2 cellular contexts compared by ENCODE assay signal in genomic region chr14:55706341-55706684, GRCh38.
TF ChIP-seq lines count a peak whose summit lies in the region.

No MANE protein-coding gene starts in this region.

TF ChIP-seq in A549, 52 proteins besides CTCF, POLR2A, EP300 and RAD21:
- TF ChIP-seq HES2 (IDR thresholded peaks at IDR 0.05) (no peak), TFCP2L1 (CRISPR knock-in tag; IDR thresholded peaks at IDR 0.05) (no peak), ESRRA (IDR thresholded peaks at IDR 0.05; ENCODE audit: borderline replicate concordance, low read length) (no peak), GATA3 (IDR thresholded peaks at IDR 0.05; ENCODE audit: borderline replicate concordance) (no peak), BHLHE40 (IDR thresholded peaks at IDR 0.05; ENCODE audit: low read depth, low read length) (no peak), POLR2AphosphoS2 (conservative IDR thresholded peaks at IDR 0.05; ENCODE audit: low read length) (no peak), MAFK (IDR thresholded peaks at IDR 0.05; ENCODE audit: partially characterized antibody) (no peak), MAZ (IDR thresholded peaks at IDR 0.05; ENCODE audit: borderline replicate concordance, low read depth, low read length) (no peak), ZFP36 (IDR thresholded peaks at IDR 0.05; ENCODE audit: borderline replicate concordance, partially characterized antibody) (no peak), EHMT2 (IDR thresholded peaks at IDR 0.05; ENCODE audit: low read depth) (no peak), HDAC2 (IDR thresholded peaks at IDR 0.05) (no peak), ATOH8 (CRISPR knock-in tag; IDR thresholded peaks at IDR 0.05; ENCODE audit: low read depth) (no peak), CEBPB (IDR thresholded peaks at IDR 0.05) (no peak), RNF2 (IDR thresholded peaks at IDR 0.05; ENCODE audit: borderline replicate concordance, low read depth) (no peak), HOXA7 (CRISPR knock-in tag; IDR thresholded peaks at IDR 0.05) (no peak), HMGXB4 (CRISPR knock-in tag; IDR thresholded peaks at IDR 0.05; ENCODE audit: borderline replicate concordance) (no peak), HEYL (CRISPR knock-in tag; IDR thresholded peaks at IDR 0.05) (no peak), FOXS1 (CRISPR knock-in tag; IDR thresholded peaks at IDR 0.05) (no peak)

TF ChIP-seq in HepG2, 621 proteins besides CTCF, POLR2A, EP300 and RAD21 (continued from another document):
- TF ChIP-seq THRA (CRISPR knock-in tag; IDR thresholded peaks at IDR 0.05; ENCODE audit: borderline replicate concordance) (no peak), MAFF (IDR thresholded peaks at IDR 0.05; ENCODE audit: low read depth, low read length) (no peak), ZNF280D (CRISPR knock-in tag; IDR thresholded peaks at IDR 0.05) (no peak), ISX (CRISPR knock-in tag; conservative IDR thresholded peaks at IDR 0.05) (no peak)
